In genomic region chr3:121818578-121818977, GRCh38 we compare ENCODE assay signal across 13 cellular contexts. TPM values are rescaled to one million over a fixed set of nuclear protein-coding genes. Genes with fewer than 3 reads are reported as not detected.
DNase-seq lines count a peak whose midpoint lies in the region; ATAC-seq and TF ChIP-seq lines count a peak whose summit lies in the region.
"Had no signal": no experiment of that assay in that cellular context is flagged by ENCODE, and none has a peak within 500 bp of the region (broad histone marks: within the 10 kb centered on the region; RNA-seq: fewer than 3 reads in every experiment).

No MANE protein-coding gene starts in this region.

- H3K27ac Mint-ChIP-seq in natural killer cell: peak overlapping the region; percentile 9 to 32
- no peak overlapping the region for H3K27ac Mint-ChIP-seq in natural killer cell treated with Interleukin-12 subunit alpha and Interleukin-12 subunit beta and Interleukin-15 and Interleukin-18, amount 100 ng/mL, for 72 hours
- H3K27ac Mint-ChIP-seq in memory B cell: peak overlapping the region; percentile 52
- H3K27ac Mint-ChIP-seq in stimulated activated naive B cell treated with anti-CD40 and anti-IgM and Interleukin-4, amounts not matched to agents 10 μg/mL and 1 μg/mL and 100 μg/mL, for 72 hours: peak overlapping the region; percentile 39
- H3K27ac Mint-ChIP-seq: CD8-positive, alpha-beta memory T cell; H9 had no signal

- H3K4me1 ChIP-seq in right cardiac atrium (ENCODE audit: control insufficient read depth, insufficient read depth, low read length) (no peaks in the 10 kb centered on the region), left ventricle myocardium inferior (peaks cover 11% of the 10 kb centered on the region)
- H3K4me1 ChIP-seq: BLaER1 had no signal

- peak overlapping the region; percentile 43 for H3K4me2 ChIP-seq in SU-DHL-6 (ENCODE audit: low read depth, low read length, poor library complexity, severe bottlenecking)
- H3K4me2 ChIP-seq: BLaER1 had no signal

- H3K36me3 Mint-ChIP-seq in natural killer cell: peaks cover 23% of the 10 kb centered on the region
- peaks cover 61% of the 10 kb centered on the region for H3K36me3 Mint-ChIP-seq in natural killer cell treated with Interleukin-12 subunit alpha and Interleukin-12 subunit beta and Interleukin-15 and Interleukin-18, amount 100 ng/mL, for 72 hours
- peaks cover 71% of the 10 kb centered on the region for H3K36me3 Mint-ChIP-seq in memory B cell
- H3K36me3 Mint-ChIP-seq in stimulated activated naive B cell treated with anti-CD40 and anti-IgM and Interleukin-4, amounts not matched to agents 10 μg/mL and 1 μg/mL and 100 μg/mL, for 72 hours: peaks cover 83 to 88% of the 10 kb centered on the region in 2 donors

- peak overlapping the region; percentile 37; the same call in 1 of the 2 replicates for H3K27ac ChIP-seq in SU-DHL-6 (ENCODE audit: low read depth, low read length)
- no peak overlapping the region for H3K27ac ChIP-seq in right cardiac atrium (ENCODE audit: low read length)
- H3K27ac ChIP-seq in left ventricle myocardium inferior (replicated peaks): no peak overlapping the region
- H3K27ac ChIP-seq: 22Rv1, BLaER1 had no signal

- H3K79me2 ChIP-seq in SU-DHL-6 (ENCODE audit: insufficient read depth, low read length): peaks cover 84% of the 10 kb centered on the region

- no peaks in the 10 kb centered on the region for H3K9me2 ChIP-seq in SU-DHL-6 (replicated peaks; ENCODE audit: insufficient read depth, low read length)

- H3K4me1 Mint-ChIP-seq in natural killer cell: peaks cover 40 to 59% of the 10 kb centered on the region in 2 donors
- peaks cover 37 to 47% of the 10 kb centered on the region in 2 donors for H3K4me1 Mint-ChIP-seq in natural killer cell treated with Interleukin-12 subunit alpha and Interleukin-12 subunit beta and Interleukin-15 and Interleukin-18, amount 100 ng/mL, for 72 hours (ENCODE audit: low read depth in 2 of 2)
- H3K4me1 Mint-ChIP-seq in memory B cell: peaks cover 43% of the 10 kb centered on the region
- peaks cover 45 to 82% of the 10 kb centered on the region in 2 donors for H3K4me1 Mint-ChIP-seq in stimulated activated naive B cell treated with anti-CD40 and anti-IgM and Interleukin-4, amounts not matched to agents 10 μg/mL and 1 μg/mL and 100 μg/mL, for 72 hours
- H3K4me1 Mint-ChIP-seq: H9 had no signal

- H3K9me3 ChIP-seq in SU-DHL-6 (ENCODE audit: insufficient read depth, low read length) (peaks cover 6% of the 10 kb centered on the region; the same call in 1 of the 2 replicates), right cardiac atrium (ENCODE audit: control insufficient read depth, low read length) (no peaks in the 10 kb centered on the region), left ventricle myocardium inferior (replicated peaks) (peaks cover 13% of the 10 kb centered on the region)

- H2AFZ ChIP-seq in SU-DHL-6 (ENCODE audit: low read depth, low read length, severe bottlenecking): no peak overlapping the region

- intact Hi-C loops in natural killer cell (cut with micrococcal nuclease) (no loop called here), right cardiac atrium (cut with DNase I) (no loop called here), left ventricle myocardium inferior (cut with micrococcal nuclease) (no loop called here)

- H3K36me3 ChIP-seq in SU-DHL-6 (ENCODE audit: low read length) (peaks cover 51% of the 10 kb centered on the region), left ventricle myocardium inferior (peaks cover 56% of the 10 kb centered on the region)

- H3K4me3 Mint-ChIP-seq in natural killer cell (no peak overlapping the region), memory B cell (no peak overlapping the region)
- no peak overlapping the region for H3K4me3 Mint-ChIP-seq in natural killer cell treated with Interleukin-12 subunit alpha and Interleukin-12 subunit beta and Interleukin-15 and Interleukin-18, amount 100 ng/mL, for 72 hours
- peak overlapping the region; percentile 12 to 21 for H3K4me3 Mint-ChIP-seq in stimulated activated naive B cell treated with anti-CD40 and anti-IgM and Interleukin-4, amounts not matched to agents 10 μg/mL and 1 μg/mL and 100 μg/mL, for 72 hours
- H3K4me3 Mint-ChIP-seq: CD8-positive, alpha-beta memory T cell; H9 had no signal

- TF ChIP-seq CTCF in natural killer cell (IDR thresholded peaks at IDR 0.05) (no peak), SU-DHL-6 (IDR thresholded peaks at IDR 0.05; ENCODE audit: insufficient read depth, low read length, poor library complexity, severe bottlenecking) (no peak), left ventricle myocardium inferior (IDR thresholded peaks at IDR 0.05; ENCODE audit: borderline replicate concordance) (no peak)

- no peak overlapping the region for H3K9ac ChIP-seq in SU-DHL-6 (ENCODE audit: low read length)
- H3K9ac ChIP-seq: BLaER1 had no signal

- H3K27me3 Mint-ChIP-seq in natural killer cell (ENCODE audit: low read depth in 2 of 2) (no peaks in the 10 kb centered on the region), memory B cell (no peaks in the 10 kb centered on the region)
- no peaks in the 10 kb centered on the region for H3K27me3 Mint-ChIP-seq in natural killer cell treated with Interleukin-12 subunit alpha and Interleukin-12 subunit beta and Interleukin-15 and Interleukin-18, amount 100 ng/mL, for 72 hours
- H3K27me3 Mint-ChIP-seq in stimulated activated naive B cell treated with anti-CD40 and anti-IgM and Interleukin-4, amounts not matched to agents 10 μg/mL and 1 μg/mL and 100 μg/mL, for 72 hours: no peaks in the 10 kb centered on the region
- H3K27me3 Mint-ChIP-seq: CD8-positive, alpha-beta memory T cell had no signal

- peaks cover 12% of the 10 kb centered on the region; the same call in 1 of the 2 replicates for H3F3A ChIP-seq in SU-DHL-6 (ENCODE audit: insufficient read depth)

- ATAC-seq in natural killer cell (no peak), memory B cell (ENCODE audit: low read depth) (no peak), right cardiac atrium (no peak)
- no peak for ATAC-seq in natural killer cell treated with Interleukin-12 subunit alpha and Interleukin-12 subunit beta and Interleukin-15 and Interleukin-18, amount 100 ng/mL, for 72 hours
- peak; percentile 59 to 75 for ATAC-seq in stimulated activated naive B cell treated with anti-CD40 and anti-IgM and Interleukin-4, amounts not matched to agents 10 μg/mL and 1 μg/mL and 100 μg/mL, for 72 hours (replicated peaks)

- WGBS in right cardiac atrium: 93% methylated on average over 2 of the region's 2 CpGs

- DNase-seq in natural killer cell: no peak
- no peak for DNase-seq in natural killer cell treated with Interleukin-12 subunit alpha and Interleukin-12 subunit beta and Interleukin-15 and Interleukin-18, amount 100 ng/mL, for 72 hours (ENCODE audit: low spot score)
- no peak for DNase-seq in memory B cell (ENCODE audit: low spot score in 2 of 2)
- DNase-seq in stimulated activated naive B cell treated with anti-CD40 and anti-IgM and Interleukin-4, amounts not matched to agents 10 μg/mL and 1 μg/mL and 100 μg/mL, for 72 hours: no peak
- DNase-seq in right cardiac atrium: no peak
- no peak for DNase-seq in SK-N-DZ (ENCODE audit: low spot score)
- DNase-seq in left ventricle myocardium inferior: no peak
- DNase-seq: CD8-positive, alpha-beta memory T cell; GOT3; H9 had no signal

- no peaks in the 10 kb centered on the region for H4K20me1 ChIP-seq in SU-DHL-6 (ENCODE audit: low read depth, low read length)

- H3K27me3 ChIP-seq in SU-DHL-6 (ENCODE audit: low read length) (no peaks in the 10 kb centered on the region), right cardiac atrium (ENCODE audit: control insufficient read depth, insufficient read depth) (no peaks in the 10 kb centered on the region), left ventricle myocardium inferior (ENCODE audit: low read depth) (no peaks in the 10 kb centered on the region)
- H3K27me3 ChIP-seq: BLaER1 had no signal

- H3K4me3 ChIP-seq in SU-DHL-6 (ENCODE audit: insufficient read depth, low read length, poor library complexity, severe bottlenecking): no peak overlapping the region
- H3K4me3 ChIP-seq in right cardiac atrium (ENCODE audit: low read length): no peak overlapping the region
- H3K4me3 ChIP-seq in left ventricle myocardium inferior: no peak overlapping the region
- H3K4me3 ChIP-seq: BLaER1 had no signal

- H3K9me3 Mint-ChIP-seq in natural killer cell: peaks cover 4 to 5% of the 10 kb centered on the region in 2 donors
- peaks cover 15% of the 10 kb centered on the region for H3K9me3 Mint-ChIP-seq in natural killer cell treated with Interleukin-12 subunit alpha and Interleukin-12 subunit beta and Interleukin-15 and Interleukin-18, amount 100 ng/mL, for 72 hours
- peaks cover 16% of the 10 kb centered on the region for H3K9me3 Mint-ChIP-seq in memory B cell
- H3K9me3 Mint-ChIP-seq in stimulated activated naive B cell treated with anti-CD40 and anti-IgM and Interleukin-4, amounts not matched to agents 10 μg/mL and 1 μg/mL and 100 μg/mL, for 72 hours: peaks cover 26 to 29% of the 10 kb centered on the region in 2 donors

RNA-seq across cellular contexts. Expression of gene IQCB1, which starts 16.3 kb away (rescaled TPM):
- total RNA-seq in natural killer cell (10 to 100 TPM; 42.6 to 44.3 (median 42.6) TPM), right cardiac atrium (10 to 100 TPM in 1 of 4 donors, 1 to 10 TPM in 3; 8.9 to 10.2 (median 9.4) TPM), left ventricle myocardium inferior (5.7 TPM)
- 10 to 100 TPM; 33.1 to 56.7 TPM for total RNA-seq in natural killer cell treated with Interleukin-12 subunit alpha and Interleukin-12 subunit beta and Interleukin-15 and Interleukin-18, amount 100 ng/mL, for 72 hours
- 5.9 TPM for polyA plus RNA-seq in right cardiac atrium
- polyA plus RNA-seq in SK-N-DZ (2014; cell fraction: cytosol; rRNA removed): 60.0 and 63.1 TPM in 2 replicates
- 82.1 and 85.9 TPM in 2 replicates for polyA plus RNA-seq in SK-N-DZ (2014; cell fraction: nucleus; rRNA removed)

RNA-seq across cellular contexts. Expression of gene EAF2, which starts 16.4 kb away (rescaled TPM):
- total RNA-seq in natural killer cell: 1 to 10 TPM; 5.1 to 7.4 (median 5.4) TPM
- total RNA-seq in natural killer cell treated with Interleukin-12 subunit alpha and Interleukin-12 subunit beta and Interleukin-15 and Interleukin-18, amount 100 ng/mL, for 72 hours: 10 to 100 TPM in 1 of 2 donors, 1 to 10 TPM in 1; 9.6 to 12.9 TPM
- 1 to 10 TPM; 4.4 to 7.1 (median 5.3) TPM for total RNA-seq in right cardiac atrium
- polyA plus RNA-seq in right cardiac atrium: 6.0 TPM
- polyA plus RNA-seq in SK-N-DZ (2014; cell fraction: cytosol; rRNA removed): 9.6 and 10.6 TPM in 2 replicates
- polyA plus RNA-seq in SK-N-DZ (2014; cell fraction: nucleus; rRNA removed): 11.7 and 13.7 TPM in 2 replicates
- total RNA-seq in left ventricle myocardium inferior: 4.1 TPM

Comparison
In these comparisons a context has a peak if more than half of its experiments do, and no peak if none do; other contexts are left out.
1. H3K27ac Mint-ChIP-seq: peak in natural killer cell (2 of 2), memory B cell (single experiment) and stimulated activated naive B cell treated with anti-CD40 and anti-IgM and Interleukin-4, amounts not matched to agents 10 μg/mL and 1 μg/mL and 100 μg/mL, for 72 hours (single experiment); none in natural killer cell treated with Interleukin-12 subunit alpha and Interleukin-12 subunit beta and Interleukin-15 and Interleukin-18, amount 100 ng/mL, for 72 hours (0 of 2).
2. ATAC-seq: peak in stimulated activated naive B cell treated with anti-CD40 and anti-IgM and Interleukin-4, amounts not matched to agents 10 μg/mL and 1 μg/mL and 100 μg/mL, for 72 hours (2 of 2); none in natural killer cell (0 of 3), natural killer cell treated with Interleukin-12 subunit alpha and Interleukin-12 subunit beta and Interleukin-15 and Interleukin-18, amount 100 ng/mL, for 72 hours (0 of 2), memory B cell (single experiment) and right cardiac atrium (0 of 2).
3. H3K4me3 Mint-ChIP-seq: peak in stimulated activated naive B cell treated with anti-CD40 and anti-IgM and Interleukin-4, amounts not matched to agents 10 μg/mL and 1 μg/mL and 100 μg/mL, for 72 hours (2 of 2); none in natural killer cell (single experiment), natural killer cell treated with Interleukin-12 subunit alpha and Interleukin-12 subunit beta and Interleukin-15 and Interleukin-18, amount 100 ng/mL, for 72 hours (single experiment) and memory B cell (single experiment).